In the genomic region with DNA sequence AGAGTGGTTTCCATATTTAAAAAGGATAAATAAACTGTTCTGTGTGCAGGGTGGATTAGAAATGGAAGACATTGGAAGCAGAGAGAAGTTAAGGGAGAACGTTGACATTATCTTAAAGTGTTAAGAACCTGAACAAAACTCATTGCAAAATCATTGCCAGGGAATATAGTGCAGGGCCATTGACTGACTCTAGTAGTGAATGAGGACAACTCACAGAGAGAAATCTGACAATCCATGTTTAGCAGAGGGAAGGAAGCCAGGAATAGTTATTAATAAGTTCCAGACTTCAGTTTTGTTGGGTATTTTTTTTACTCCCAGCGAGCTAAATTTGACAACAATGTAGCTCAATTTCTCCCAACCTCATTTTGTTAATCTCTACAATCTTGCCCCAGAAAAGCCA, we compare ENCODE assay signal across 4 cellular contexts.
"Had no signal": no experiment of that assay in that cellular context is flagged by ENCODE, and none has a peak within 500 bp of the region (broad histone marks: within the 10 kb centered on the region; RNA-seq: fewer than 3 reads in every experiment).

No MANE protein-coding gene starts in this region.

- H3K27ac ChIP-seq: HL-60 had no signal

- DNase-seq: IMR-90 had no signal

- ATAC-seq: HepG2, K562 had no signal

- H3K4me3 ChIP-seq: K562 had no signal
